ENCODE assay signal across 1 cellular context in the genomic region with DNA sequence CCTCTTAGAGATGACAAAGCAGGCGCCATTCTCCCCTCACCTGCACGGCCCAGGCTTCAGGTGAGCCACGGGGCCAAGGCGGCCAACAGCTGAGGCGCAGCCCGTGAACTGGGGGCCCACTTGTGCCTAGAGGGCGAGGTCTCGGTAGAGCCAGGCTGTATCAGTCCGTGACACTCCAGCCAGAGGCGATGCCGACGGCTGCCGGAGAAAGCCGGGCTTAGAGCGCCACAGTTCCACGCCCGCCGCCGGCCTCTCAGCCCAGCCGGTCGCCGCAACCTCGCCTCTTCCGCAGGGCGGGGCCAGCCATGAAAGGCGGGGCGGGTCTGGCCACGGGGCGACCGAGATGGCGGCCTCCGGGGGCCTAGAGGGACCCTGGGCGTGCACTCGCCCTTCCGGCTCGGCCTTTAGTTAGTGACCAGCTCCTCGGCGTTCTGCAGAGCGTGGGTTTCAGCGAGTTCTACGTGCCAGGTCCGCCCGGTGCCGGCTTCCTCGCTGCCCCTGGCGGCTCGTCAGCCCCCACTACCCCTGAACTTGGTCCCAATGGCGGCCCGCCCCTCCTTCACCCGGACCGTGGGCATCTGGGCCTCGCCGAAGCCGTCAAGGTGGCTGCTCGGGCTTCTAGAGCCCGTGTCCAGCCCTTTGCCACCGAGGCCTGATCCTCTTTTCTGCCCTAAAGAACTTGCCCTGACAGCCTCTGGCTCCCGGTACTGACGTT.
TF ChIP-seq lines count a peak whose summit lies in the region.

A gene (plus strand): TSS at position 390 of the 715 bp plus-strand sequence. CDS start 881 bp downstream, outside the sequence.

TF ChIP-seq in HepG2, 621 proteins besides CTCF, POLR2A, EP300 and RAD21 (continued from another document):
- TF ChIP-seq, protein P1, sequence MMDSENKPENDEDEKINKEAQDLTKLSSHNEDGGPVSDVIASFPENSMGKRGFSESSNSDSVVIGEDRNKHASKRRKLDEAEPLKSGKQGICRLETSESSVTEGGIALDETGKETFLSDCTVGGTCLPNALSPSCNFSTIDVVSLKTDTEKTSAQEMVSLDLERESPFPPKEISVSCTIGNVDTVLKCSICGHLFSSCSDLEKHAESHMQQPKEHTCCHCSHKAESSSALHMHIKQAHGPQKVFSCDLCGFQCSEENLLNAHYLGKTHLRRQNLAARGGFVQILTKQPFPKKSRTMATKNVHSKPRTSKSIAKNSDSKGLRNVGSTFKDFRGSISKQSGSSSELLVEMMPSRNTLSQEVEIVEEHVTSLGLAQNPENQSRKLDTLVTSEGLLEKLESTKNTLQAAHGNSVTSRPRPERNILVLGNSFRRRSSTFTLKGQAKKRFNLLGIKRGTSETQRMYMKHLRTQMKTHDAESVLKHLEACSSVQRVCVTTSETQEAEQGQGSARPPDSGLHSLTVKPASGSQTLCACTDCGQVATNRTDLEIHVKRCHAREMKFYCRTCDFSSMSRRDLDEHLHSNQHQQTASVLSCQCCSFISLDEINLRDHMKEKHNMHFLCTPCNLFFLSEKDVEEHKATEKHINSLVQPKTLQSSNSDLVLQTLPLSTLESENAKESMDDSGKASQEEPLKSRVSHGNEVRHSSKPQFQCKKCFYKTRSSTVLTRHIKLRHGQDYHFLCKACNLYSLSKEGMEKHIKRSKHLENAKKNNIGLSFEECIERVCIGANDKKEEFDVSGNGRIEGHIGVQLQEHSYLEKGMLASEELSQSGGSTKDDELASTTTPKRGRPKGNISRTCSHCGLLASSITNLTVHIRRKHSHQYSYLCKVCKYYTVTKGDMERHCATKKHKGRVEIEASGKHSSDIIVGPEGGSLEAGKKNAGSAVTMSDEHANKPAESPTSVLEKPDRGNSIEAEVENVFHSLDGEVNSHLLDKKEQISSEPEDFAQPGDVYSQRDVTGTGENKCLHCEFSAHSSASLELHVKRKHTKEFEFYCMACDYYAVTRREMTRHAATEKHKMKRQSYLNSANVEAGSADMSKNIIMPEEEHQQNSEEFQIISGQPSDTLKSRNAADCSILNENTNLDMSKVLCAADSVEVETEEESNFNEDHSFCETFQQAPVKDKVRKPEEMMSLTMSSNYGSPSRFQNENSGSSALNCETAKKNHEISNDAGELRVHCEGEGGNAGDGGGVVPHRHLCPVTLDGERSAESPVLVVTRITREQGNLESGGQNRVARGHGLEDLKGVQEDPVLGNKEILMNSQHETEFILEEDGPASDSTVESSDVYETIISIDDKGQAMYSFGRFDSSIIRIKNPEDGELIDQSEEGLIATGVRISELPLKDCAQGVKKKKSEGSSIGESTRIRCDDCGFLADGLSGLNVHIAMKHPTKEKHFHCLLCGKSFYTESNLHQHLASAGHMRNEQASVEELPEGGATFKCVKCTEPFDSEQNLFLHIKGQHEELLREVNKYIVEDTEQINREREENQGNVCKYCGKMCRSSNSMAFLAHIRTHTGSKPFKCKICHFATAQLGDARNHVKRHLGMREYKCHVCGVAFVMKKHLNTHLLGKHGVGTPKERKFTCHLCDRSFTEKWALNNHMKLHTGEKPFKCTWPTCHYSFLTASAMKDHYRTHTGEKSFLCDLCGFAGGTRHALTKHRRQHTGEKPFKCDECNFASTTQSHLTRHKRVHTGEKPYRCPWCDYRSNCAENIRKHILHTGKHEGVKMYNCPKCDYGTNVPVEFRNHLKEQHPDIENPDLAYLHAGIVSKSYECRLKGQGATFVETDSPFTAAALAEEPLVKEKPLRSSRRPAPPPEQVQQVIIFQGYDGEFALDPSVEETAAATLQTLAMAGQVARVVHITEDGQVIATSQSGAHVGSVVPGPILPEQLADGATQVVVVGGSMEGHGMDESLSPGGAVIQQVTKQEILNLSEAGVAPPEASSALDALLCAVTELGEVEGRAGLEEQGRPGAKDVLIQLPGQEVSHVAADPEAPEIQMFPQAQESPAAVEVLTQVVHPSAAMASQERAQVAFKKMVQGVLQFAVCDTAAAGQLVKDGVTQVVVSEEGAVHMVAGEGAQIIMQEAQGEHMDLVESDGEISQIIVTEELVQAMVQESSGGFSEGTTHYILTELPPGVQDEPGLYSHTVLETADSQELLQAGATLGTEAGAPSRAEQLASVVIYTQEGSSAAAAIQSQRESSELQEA (CRISPR knock-in tag; IDR thresholded peaks at IDR 0.05; ENCODE audit: not compliant biosample characterization) = peak; percentile 84
- TF ChIP-seq CHD4 (IDR thresholded peaks at IDR 0.05; ENCODE audit: borderline replicate concordance, low read length) = no peak
- peak; percentile 98; the same call in 1 of the 2 replicates for TF ChIP-seq KLF12 (CRISPR knock-in tag; IDR thresholded peaks at IDR 0.05; ENCODE audit: borderline replicate concordance)
- TF ChIP-seq ELF1 (CRISPR knock-in tag; IDR thresholded peaks at IDR 0.05) = peak; percentile 91
- TF ChIP-seq SOX6 (IDR thresholded peaks at IDR 0.05) = no peak
- peak; percentile 80 for TF ChIP-seq SOX6 (CRISPR knock-in tag; IDR thresholded peaks at IDR 0.05)
- no peak for TF ChIP-seq RBM22 (optimal IDR thresholded peaks at IDR 0.05; ENCODE audit: low read length)
- no peak for TF ChIP-seq ZNF841 (CRISPR knock-in tag; IDR thresholded peaks at IDR 0.05; ENCODE audit: borderline replicate concordance)
- 0 out of 2 replicates have a peak, but pooled peaks have one; percentile 73 for TF ChIP-seq ETV6 (CRISPR knock-in tag; conservative IDR thresholded peaks at IDR 0.05)
- TF ChIP-seq ZNF256 (CRISPR knock-in tag; conservative IDR thresholded peaks at IDR 0.05) = 0 out of 2 replicates have a peak, but pooled peaks have one; percentile 31
- 0 out of 2 replicates have a peak, but pooled peaks have one; percentile 23 for TF ChIP-seq ZNF713 (CRISPR knock-in tag; IDR thresholded peaks at IDR 0.05)
- no peak for TF ChIP-seq ZNF563 (CRISPR knock-in tag; IDR thresholded peaks at IDR 0.05)
- no peak; the same call in 1 of the 2 replicates for TF ChIP-seq ZSCAN29 (CRISPR knock-in tag; conservative IDR thresholded peaks at IDR 0.05)
- TF ChIP-seq, protein P2, sequence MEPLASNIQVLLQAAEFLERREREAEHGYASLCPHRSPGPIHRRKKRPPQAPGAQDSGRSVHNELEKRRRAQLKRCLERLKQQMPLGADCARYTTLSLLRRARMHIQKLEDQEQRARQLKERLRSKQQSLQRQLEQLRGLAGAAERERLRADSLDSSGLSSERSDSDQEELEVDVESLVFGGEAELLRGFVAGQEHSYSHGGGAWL (CRISPR knock-in tag; IDR thresholded peaks at IDR 0.05) = peak; percentile 88
- TF ChIP-seq NKX3-1 (CRISPR knock-in tag; IDR thresholded peaks at IDR 0.05) = no peak; the same call in 1 of the 2 replicates
- TF ChIP-seq KLF11 (CRISPR knock-in tag; IDR thresholded peaks at IDR 0.05) = peak; percentile 86
- TF ChIP-seq HDAC2 (CRISPR knock-in tag; IDR thresholded peaks at IDR 0.05) = peak; percentile 71
- TF ChIP-seq, protein P3, sequence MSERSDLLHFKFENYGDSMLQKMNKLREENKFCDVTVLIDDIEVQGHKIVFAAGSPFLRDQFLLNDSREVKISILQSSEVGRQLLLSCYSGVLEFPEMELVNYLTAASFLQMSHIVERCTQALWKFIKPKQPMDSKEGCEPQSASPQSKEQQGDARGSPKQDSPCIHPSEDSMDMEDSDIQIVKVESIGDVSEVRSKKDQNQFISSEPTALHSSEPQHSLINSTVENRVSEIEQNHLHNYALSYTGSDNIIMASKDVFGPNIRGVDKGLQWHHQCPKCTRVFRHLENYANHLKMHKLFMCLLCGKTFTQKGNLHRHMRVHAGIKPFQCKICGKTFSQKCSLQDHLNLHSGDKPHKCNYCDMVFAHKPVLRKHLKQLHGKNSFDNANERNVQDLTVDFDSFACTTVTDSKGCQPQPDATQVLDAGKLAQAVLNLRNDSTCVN (CRISPR knock-in tag; IDR thresholded peaks at IDR 0.05; ENCODE audit: borderline replicate concordance) = peak; percentile 41; the same call in 1 of the 2 replicates
- TF ChIP-seq, protein P4, sequence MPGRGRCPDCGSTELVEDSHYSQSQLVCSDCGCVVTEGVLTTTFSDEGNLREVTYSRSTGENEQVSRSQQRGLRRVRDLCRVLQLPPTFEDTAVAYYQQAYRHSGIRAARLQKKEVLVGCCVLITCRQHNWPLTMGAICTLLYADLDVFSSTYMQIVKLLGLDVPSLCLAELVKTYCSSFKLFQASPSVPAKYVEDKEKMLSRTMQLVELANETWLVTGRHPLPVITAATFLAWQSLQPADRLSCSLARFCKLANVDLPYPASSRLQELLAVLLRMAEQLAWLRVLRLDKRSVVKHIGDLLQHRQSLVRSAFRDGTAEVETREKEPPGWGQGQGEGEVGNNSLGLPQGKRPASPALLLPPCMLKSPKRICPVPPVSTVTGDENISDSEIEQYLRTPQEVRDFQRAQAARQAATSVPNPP (CRISPR knock-in tag; IDR thresholded peaks at IDR 0.05) = peak; percentile 80
- TF ChIP-seq, protein P5, sequence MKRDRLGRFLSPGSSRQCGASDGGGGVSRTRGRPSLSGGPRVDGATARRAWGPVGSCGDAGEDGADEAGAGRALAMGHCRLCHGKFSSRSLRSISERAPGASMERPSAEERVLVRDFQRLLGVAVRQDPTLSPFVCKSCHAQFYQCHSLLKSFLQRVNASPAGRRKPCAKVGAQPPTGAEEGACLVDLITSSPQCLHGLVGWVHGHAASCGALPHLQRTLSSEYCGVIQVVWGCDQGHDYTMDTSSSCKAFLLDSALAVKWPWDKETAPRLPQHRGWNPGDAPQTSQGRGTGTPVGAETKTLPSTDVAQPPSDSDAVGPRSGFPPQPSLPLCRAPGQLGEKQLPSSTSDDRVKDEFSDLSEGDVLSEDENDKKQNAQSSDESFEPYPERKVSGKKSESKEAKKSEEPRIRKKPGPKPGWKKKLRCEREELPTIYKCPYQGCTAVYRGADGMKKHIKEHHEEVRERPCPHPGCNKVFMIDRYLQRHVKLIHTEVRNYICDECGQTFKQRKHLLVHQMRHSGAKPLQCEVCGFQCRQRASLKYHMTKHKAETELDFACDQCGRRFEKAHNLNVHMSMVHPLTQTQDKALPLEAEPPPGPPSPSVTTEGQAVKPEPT (CRISPR knock-in tag; IDR thresholded peaks at IDR 0.05; ENCODE audit: low read depth) = peak; percentile 81; the same call in 1 of the 2 replicates
- peak; percentile 74; the same call in 1 of the 2 replicates for TF ChIP-seq TP53 (CRISPR knock-in tag; conservative IDR thresholded peaks at IDR 0.05)
- peak; percentile 94 for TF ChIP-seq DR1 (CRISPR knock-in tag; IDR thresholded peaks at IDR 0.05)
- TF ChIP-seq, protein P6, sequence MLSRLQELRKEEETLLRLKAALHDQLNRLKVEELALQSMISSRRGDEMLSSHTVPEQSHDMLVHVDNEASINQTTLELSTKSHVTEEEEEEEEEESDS (CRISPR knock-in tag; IDR thresholded peaks at IDR 0.05; ENCODE audit: borderline replicate concordance) = 0 out of 2 replicates have a peak, but pooled peaks have one; percentile 56
- TF ChIP-seq ZNF180 (CRISPR knock-in tag; IDR thresholded peaks at IDR 0.05; ENCODE audit: borderline replicate concordance, low read depth) = no peak
- TF ChIP-seq, protein P7, sequence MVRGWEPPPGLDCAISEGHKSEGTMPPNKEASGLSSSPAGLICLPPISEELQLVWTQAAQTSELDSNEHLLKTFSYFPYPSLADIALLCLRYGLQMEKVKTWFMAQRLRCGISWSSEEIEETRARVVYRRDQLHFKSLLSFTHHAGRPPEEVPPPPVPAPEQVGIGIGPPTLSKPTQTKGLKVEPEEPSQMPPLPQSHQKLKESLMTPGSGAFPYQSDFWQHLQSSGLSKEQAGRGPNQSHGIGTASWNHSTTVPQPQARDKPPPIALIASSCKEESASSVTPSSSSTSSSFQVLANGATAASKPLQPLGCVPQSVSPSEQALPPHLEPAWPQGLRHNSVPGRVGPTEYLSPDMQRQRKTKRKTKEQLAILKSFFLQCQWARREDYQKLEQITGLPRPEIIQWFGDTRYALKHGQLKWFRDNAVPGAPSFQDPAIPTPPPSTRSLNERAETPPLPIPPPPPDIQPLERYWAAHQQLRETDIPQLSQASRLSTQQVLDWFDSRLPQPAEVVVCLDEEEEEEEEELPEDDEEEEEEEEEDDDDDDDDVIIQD (CRISPR knock-in tag; IDR thresholded peaks at IDR 0.05; ENCODE audit: low read depth) = 0 out of 2 replicates have a peak, but pooled peaks have one; percentile 47
- TF ChIP-seq MED8 (CRISPR knock-in tag; IDR thresholded peaks at IDR 0.05; ENCODE audit: insufficient replicate concordance) = peak; percentile 90
- TF ChIP-seq ZNF703 (CRISPR knock-in tag; IDR thresholded peaks at IDR 0.05; ENCODE audit: borderline replicate concordance) = 0 out of 2 replicates have a peak, but pooled peaks have one; percentile 67
- TF ChIP-seq HNRNPK (IDR thresholded peaks at IDR 0.05; ENCODE audit: low read depth, low read length, poor library complexity, severe bottlenecking) = peak; percentile 58
- TF ChIP-seq RARA (CRISPR knock-in tag; IDR thresholded peaks at IDR 0.05) = peak; percentile 43; the same call in 1 of the 2 replicates
- peak; percentile 72; the same call in 1 of the 2 replicates for TF ChIP-seq SNAI1 (CRISPR knock-in tag; IDR thresholded peaks at IDR 0.05; ENCODE audit: borderline replicate concordance)
- TF ChIP-seq ZZZ3 (CRISPR knock-in tag; IDR thresholded peaks at IDR 0.05; ENCODE audit: borderline replicate concordance) = peak; percentile 69; the same call in 1 of the 2 replicates
